ENCODE assay signal across 12 cellular contexts in genomic region chr15:87369269-87369668, GRCh38.
DNase-seq lines count a peak whose midpoint lies in the region; FAIRE-seq and TF ChIP-seq lines count a peak whose summit lies in the region.
"Had no signal": no experiment of that assay in that cellular context is flagged by ENCODE, and none has a peak within 500 bp of the region (broad histone marks: within the 10 kb centered on the region; RNA-seq: fewer than 3 reads in every experiment).

No MANE protein-coding gene starts in this region.

- peak; percentile 98 for FAIRE-seq in RCC 7860 (lab: Jason Lieb, UNC)
- FAIRE-seq: small intestine had no signal

- TF ChIP-seq CTCF in epithelial cell of esophagus (IDR thresholded peaks at IDR 0.05; ENCODE audit: insufficient read depth, low read depth, low read length, missing control alignments) (no peak), neural crest cell (conservative IDR thresholded peaks at IDR 0.05) (no peak), progenitor cell of endocrine pancreas (IDR thresholded peaks at IDR 0.05; ENCODE audit: unreplicated experiment) (no peak), endothelial cell (IDR thresholded peaks at IDR 0.05; ENCODE audit: unreplicated experiment) (no peak)

- H3K4me3 Mint-ChIP-seq in neural crest cell (no peak overlapping the region), progenitor cell of endocrine pancreas (ENCODE audit: low read depth) (no peak overlapping the region), endothelial cell (ENCODE audit: unreplicated experiment) (no peak overlapping the region)

- H3K36me3 Mint-ChIP-seq in neural crest cell (ENCODE audit: low read depth) (peaks cover 3% of the 10 kb centered on the region), progenitor cell of endocrine pancreas (ENCODE audit: insufficient read depth) (no peaks in the 10 kb centered on the region), endothelial cell (ENCODE audit: low read depth, unreplicated experiment) (no peaks in the 10 kb centered on the region)

- DNase-seq in EH (ENCODE audit: low read depth) (peak; percentile 97), RCC 7860 (ENCODE audit: low spot score) (peak; percentile 96), epithelial cell of esophagus (ENCODE audit: low read depth) (peak; percentile 76), neural crest cell (ENCODE audit: low read depth, low spot score) (no peak), NCI-H2171 (lab: John Stamatoyannopoulos, UW) (no peak), progenitor cell of endocrine pancreas (ENCODE audit: low spot score, unreplicated experiment) (no peak), endothelial cell (ENCODE audit: low spot score) (no peak), islet precursor cell (no peak)
- DNase-seq: activated naive CD4-positive, alpha-beta T cell treated with Interleukin-2 at 50 U/mL for 16 hours; dorsolateral prefrontal cortex; NCI-H510A; small intestine had no signal

- peak overlapping the region; percentile 44 for H3K27ac Mint-ChIP-seq in neural crest cell (ENCODE audit: unreplicated experiment)
- no peak overlapping the region for H3K27ac Mint-ChIP-seq in progenitor cell of endocrine pancreas
- no peak overlapping the region for H3K27ac Mint-ChIP-seq in endothelial cell (ENCODE audit: unreplicated experiment)

- H3K4me1 Mint-ChIP-seq in neural crest cell: peaks cover 4% of the 10 kb centered on the region
- no peaks in the 10 kb centered on the region for H3K4me1 Mint-ChIP-seq in progenitor cell of endocrine pancreas (ENCODE audit: low read depth)
- H3K4me1 Mint-ChIP-seq in endothelial cell (ENCODE audit: unreplicated experiment): no peaks in the 10 kb centered on the region

- no peak overlapping the region for H3K4me3 ChIP-seq in epithelial cell of esophagus (ENCODE audit: low read length)
- H3K4me3 ChIP-seq: dorsolateral prefrontal cortex had no signal

- no peaks in the 10 kb centered on the region for H3K27me3 Mint-ChIP-seq in neural crest cell (ENCODE audit: low read depth)
- no peaks in the 10 kb centered on the region for H3K27me3 Mint-ChIP-seq in progenitor cell of endocrine pancreas
- peaks cover 2% of the 10 kb centered on the region for H3K27me3 Mint-ChIP-seq in endothelial cell (ENCODE audit: unreplicated experiment)

- peaks cover 18% of the 10 kb centered on the region for H3K9me3 Mint-ChIP-seq in neural crest cell
- peaks cover 19% of the 10 kb centered on the region for H3K9me3 Mint-ChIP-seq in progenitor cell of endocrine pancreas (ENCODE audit: low read depth)
- H3K9me3 Mint-ChIP-seq in endothelial cell (ENCODE audit: unreplicated experiment): no peaks in the 10 kb centered on the region

Comparison
In these comparisons a context has a peak if more than half of its experiments do, and no peak if none do; other contexts are left out.
1. DNase-seq: peak in EH (single experiment), RCC 7860 (single experiment) and epithelial cell of esophagus (single experiment); none in neural crest cell (single experiment), NCI-H2171 (single experiment), progenitor cell of endocrine pancreas (single experiment), endothelial cell (single experiment) and islet precursor cell (single experiment).